Comparison of ENCODE assay signal across 8 cellular contexts in genomic region chr1:36083635-36084501, GRCh38. TPM values are rescaled to one million over a fixed set of nuclear protein-coding genes. Genes with fewer than 3 reads are reported as not detected.
DNase-seq lines count a peak whose midpoint lies in the region; ATAC-seq and TF ChIP-seq lines count a peak whose summit lies in the region.

Gene TEKT2 (plus strand): TSS chr1:36084094. CDS start chr1:36084922, 828 bp downstream.

- H3K36me3 ChIP-seq in endodermal cell (ENCODE audit: control insufficient read depth, insufficient read depth, low read length) (no peaks in the 10 kb centered on the region), mucosa of rectum (ENCODE audit: control insufficient read depth in 2 of 2, insufficient read depth in 2 of 2, low read length in 2 of 2) (no peaks in the 10 kb centered on the region)

- peak within 1 kb of the TSS; percentile 61 for H3K4me3 Mint-ChIP-seq in endodermal cell

- H3K4me1 ChIP-seq in endodermal cell (ENCODE audit: control insufficient read depth, insufficient read depth, low read length) (no peaks in the 10 kb centered on the region), mucosa of rectum (ENCODE audit: control insufficient read depth in 2 of 2, insufficient read depth in 2 of 2, low read length in 2 of 2) (peaks cover 4 to 6% of the 10 kb centered on the region in 2 donors)

- no peaks in the 10 kb centered on the region for H3K4me1 Mint-ChIP-seq in endodermal cell

- in situ Hi-C loops in GM13977 (cut with MboI; ENCODE audit: low pct_unique_long_range_greater_than_20kb, low sequenced_read_pairs, unreplicated experiment), result no loop called here

- H3K9ac ChIP-seq in endodermal cell (ENCODE audit: extremely low read depth, low read length, poor library complexity, severe bottlenecking), result peak within 1 kb of the TSS; percentile 86
- H3K9ac ChIP-seq in mucosa of rectum (ENCODE audit: low read depth in 1 of 2, low read length in 2 of 2), result peak within 1 kb of the TSS; percentile 2 to 6

- 17 to 37% methylated on average over 12 to 59 of the region's 59 CpGs for WGBS in endodermal cell (ENCODE audit: insufficient coverage in 1 of 2, insufficient read length in 1 of 2), 2 experiments

- H3K4me3 ChIP-seq in endodermal cell (ENCODE audit: low read length) (peak within 1 kb of the TSS; percentile 76), mucosa of rectum (ENCODE audit: low read length in 2 of 2) (peak within 1 kb of the TSS; percentile 37 to 39)

- ATAC-seq in GM18868 (IDR thresholded peaks at IDR 0.05; ENCODE audit: unreplicated experiment), result no peak
- ATAC-seq in HG02981 (IDR thresholded peaks at IDR 0.05; ENCODE audit: unreplicated experiment), result no peak

- peaks cover 16% of the 10 kb centered on the region for H3K27me3 Mint-ChIP-seq in endodermal cell (ENCODE audit: insufficient read depth)

- no peak within 1 kb of the TSS for H3K27ac Mint-ChIP-seq in endodermal cell

- H3K36me3 Mint-ChIP-seq in endodermal cell (ENCODE audit: low read depth), result no peaks in the 10 kb centered on the region

- H3K27ac ChIP-seq in endodermal cell (ENCODE audit: low read depth, low read length) (peak within 1 kb of the TSS; percentile 76), mucosa of rectum (ENCODE audit: low read depth in 2 of 2, low read length in 2 of 2) (no peak within 1 kb of the TSS)

- no peaks in the 10 kb centered on the region for H3K9me3 Mint-ChIP-seq in endodermal cell

- no peak for TF ChIP-seq CTCF in GM13977 (IDR thresholded peaks at IDR 0.05; ENCODE audit: extremely low read depth, insufficient read depth, missing control alignments)
- no peak for TF ChIP-seq CTCF in endodermal cell (conservative IDR thresholded peaks at IDR 0.05)

- H3K9me3 ChIP-seq in endodermal cell (ENCODE audit: control insufficient read depth, low read length) (no peaks in the 10 kb centered on the region), mucosa of rectum (ENCODE audit: control insufficient read depth in 2 of 2, low read length in 2 of 2) (no peaks in the 10 kb centered on the region)

- H3K27me3 ChIP-seq in endodermal cell (ENCODE audit: control insufficient read depth, insufficient read depth, low read length, poor library complexity, severe bottlenecking) (no peaks in the 10 kb centered on the region), mucosa of rectum (ENCODE audit: control insufficient read depth in 2 of 2, insufficient read depth in 2 of 2, low read length in 2 of 2) (peaks cover 5 to 9% of the 10 kb centered on the region in 2 donors)

- DNase-seq in GM13977 (ENCODE audit: low spot score), result peak; percentile 70
- peak; percentile 92 for DNase-seq in NCI-H69 (lab: John Stamatoyannopoulos, UW)
- peak; percentile 92 for DNase-seq in endodermal cell
- no peak for DNase-seq in stimulated activated CD4-positive, alpha-beta T cell treated with anti-CD3 and anti-CD28 coated beads, Interleukin-12 subunit alpha, Interleukin-12 subunit beta, amount 100 ng/mL, for 4 hours
- no peak for DNase-seq in activated CD4-positive, CD25-positive, alpha-beta regulatory T cell (lab: John Stamatoyannopoulos, UW)

RNA-seq across cellular contexts. Expression of gene TEKT2, which starts in this region (rescaled TPM):
- 1 to 10 TPM; 5.6 to 9.5 TPM for total RNA-seq in endodermal cell
- polyA plus RNA-seq in endodermal cell (2013, experiment 1 of 2), result 12.0 TPM
- 11.0 TPM for polyA plus RNA-seq in endodermal cell (2013, experiment 2 of 2)

Comparison
In these comparisons a context has a peak if more than half of its experiments do, and no peak if none do; other contexts are left out.
1. DNase-seq: peak in GM13977 (single experiment), NCI-H69 (single experiment) and endodermal cell (single experiment); none in stimulated activated CD4-positive, alpha-beta T cell treated with anti-CD3 and anti-CD28 coated beads, Interleukin-12 subunit alpha, Interleukin-12 subunit beta, amount 100 ng/mL, for 4 hours (single experiment) and activated CD4-positive, CD25-positive, alpha-beta regulatory T cell (0 of 4).